15 cellular contexts compared by ENCODE assay signal in genomic region chr3:52703356-52703755, GRCh38. TPM values are rescaled to one million over a fixed set of nuclear protein-coding genes. Genes with fewer than 3 reads are reported as not detected.
A peak's percentile ranks its signal among the peaks of the same experiment; 100 is the strongest.
DNase-seq lines count a peak whose midpoint lies in the region; TF ChIP-seq lines count a peak whose summit lies in the region.
"Had no signal": no experiment of that assay in that cellular context is flagged by ENCODE, and none has a peak within 500 bp of the region (broad histone marks: within the 10 kb centered on the region; RNA-seq: fewer than 3 reads in every experiment).

No MANE protein-coding gene starts in this region.

- H3K27ac ChIP-seq in DOHH2 (ENCODE audit: low read depth, low read length) = no peak overlapping the region
- H3K27ac ChIP-seq in WERI-Rb-1 = peak overlapping the region; percentile 90

- H3K4me3 Mint-ChIP-seq in immature natural killer cell = peak overlapping the region in 3 of 5 donors; percentile 30 to 36 (median 32)

- H3K79me2 ChIP-seq in DOHH2 (ENCODE audit: control insufficient read depth, low read length) = peaks cover 62% of the 10 kb centered on the region

- CTCF ChIA-PET in GM10248 (lab: Yijun Ruan, JAX) = no interaction called here

- no peaks in the 10 kb centered on the region for H3K27me3 ChIP-seq in DOHH2 (ENCODE audit: control insufficient read depth, low read length)
- H3K27me3 ChIP-seq in WERI-Rb-1 (ENCODE audit: insufficient read depth, low read depth, severe bottlenecking) = no peaks in the 10 kb centered on the region
- H3K27me3 ChIP-seq: ascending aorta had no signal

- H3K36me3 Mint-ChIP-seq in immature natural killer cell = no peaks in the 10 kb centered on the region

- peaks cover 23% of the 10 kb centered on the region for H3K36me3 ChIP-seq in DOHH2 (ENCODE audit: control insufficient read depth, low read length)
- H3K36me3 ChIP-seq in WERI-Rb-1 = peaks cover 17% of the 10 kb centered on the region

- H3F3A ChIP-seq in DOHH2 (ENCODE audit: control insufficient read depth, insufficient read depth) = peaks cover 28% of the 10 kb centered on the region

- peak overlapping the region; percentile 98; the same call in 1 of the 2 replicates for H3K4me2 ChIP-seq in DOHH2 (ENCODE audit: low read length)

- H3K4me3 ChIP-seq in AG09309 (ENCODE audit: control insufficient read depth, low read depth, low read length) = peak overlapping the region; percentile 92
- H3K4me3 ChIP-seq in DOHH2 (ENCODE audit: low read length) = no peak overlapping the region
- H3K4me3 ChIP-seq in WERI-Rb-1 (ENCODE audit: low read depth, low read length) = peak overlapping the region; percentile 97
- H3K4me3 ChIP-seq: lung had no signal

- peak overlapping the region in 3 of 6 donors; percentile 31 to 78 (median 42) for H3K27ac Mint-ChIP-seq in immature natural killer cell

- no peaks in the 10 kb centered on the region for H3K9me3 Mint-ChIP-seq in immature natural killer cell

- H3K4me1 Mint-ChIP-seq in immature natural killer cell = peaks cover 35 to 39% of the 10 kb centered on the region in 2 donors

- H4K20me1 ChIP-seq in DOHH2 (ENCODE audit: control insufficient read depth, insufficient read depth, low read depth, low read length) = no peaks in the 10 kb centered on the region

- H3K4me1 ChIP-seq in DOHH2 (ENCODE audit: control insufficient read depth, low read length) = peaks cover 24% of the 10 kb centered on the region

- TF ChIP-seq CTCF in AG09309 (IDR thresholded peaks at IDR 0.05; ENCODE audit: control insufficient read depth, insufficient read depth, low read depth, low read length, missing control alignments) (no peak), DOHH2 (IDR thresholded peaks at IDR 0.05; ENCODE audit: low read depth, low read length, poor library complexity, severe bottlenecking) (no peak), WERI-Rb-1 (IDR thresholded peaks at IDR 0.05; ENCODE audit: low read depth, low read length) (no peak), GM10248 (IDR thresholded peaks at IDR 0.05; ENCODE audit: control extremely low read depth, extremely low read depth, low read depth, missing control alignments) (no peak)

- H3K9me3 ChIP-seq in DOHH2 (ENCODE audit: control insufficient read depth, insufficient read depth, low read length) (no peaks in the 10 kb centered on the region), WERI-Rb-1 (ENCODE audit: severe bottlenecking) (no peaks in the 10 kb centered on the region)
- H3K9me3 ChIP-seq: ascending aorta had no signal

- no peak for DNase-seq in AG09309 (ENCODE audit: low read depth)
- no peak for DNase-seq in WERI-Rb-1
- no peak for DNase-seq in immature natural killer cell
- DNase-seq in mesenteric fat pad (ENCODE audit: low spot score) = no peak
- DNase-seq in GM10248 (ENCODE audit: extremely low spot score) = no peak
- DNase-seq in RKO (ENCODE audit: low spot score) = no peak
- no peak for DNase-seq in glomerular visceral epithelial cell (ENCODE audit: extremely low spot score)
- DNase-seq: NCI-H1930; posterior cingulate gyrus; stimulated activated CD4-positive, alpha-beta T cell treated with anti-CD3 and anti-CD28 coated beads, Interleukin-2, amount 100 ng/mL, for 24 hours; stimulated activated naive CD4-positive, alpha-beta T cell; SW 1271 had no signal

- H3K27me3 Mint-ChIP-seq in immature natural killer cell (ENCODE audit: low read depth in 3 of 3) = peaks cover 0 to 3% (median 0%) of the 10 kb centered on the region in 3 donors

- POLR2A ChIA-PET in GM10248 (lab: Yijun Ruan, JAX) = interaction anchor here (0.6 to 1.6 kb wide), 2 partner anchors 11 to 638 kb away, joined by 3 to 6 read pairs; no protein-coding TSS in a partner anchor

- no peaks in the 10 kb centered on the region for H3K9me2 ChIP-seq in DOHH2 (replicated peaks; ENCODE audit: control insufficient read depth, low read length)

RNA-seq across cellular contexts. Expression of gene GLT8D1, which starts 2.2 kb away (rescaled TPM):
- polyA plus RNA-seq in immature natural killer cell = 10 to 100 TPM; 72.7 to 81.9 (median 73.5) TPM
- total RNA-seq in mesenteric fat pad = 33.2 TPM

RNA-seq across cellular contexts. Expression of gene SPCS1, which starts 2.5 kb away (rescaled TPM):
- 100 to 1,000 TPM; 261 to 411 (median 304) TPM for polyA plus RNA-seq in immature natural killer cell
- total RNA-seq in mesenteric fat pad = 65.7 TPM

RNA-seq across cellular contexts. Expression of gene GNL3, which starts 17.5 kb away (rescaled TPM):
- polyA plus RNA-seq in immature natural killer cell = 10 to 100 TPM; 27.4 to 43.3 (median 28.0) TPM
- 113 TPM for total RNA-seq in mesenteric fat pad

RNA-seq across cellular contexts. Expression of gene PBRM1, which starts 17.6 kb away (rescaled TPM):
- polyA plus RNA-seq in immature natural killer cell = 100 to 1,000 TPM in 1 of 3 donors, 10 to 100 TPM in 2; 52.4 to 116 (median 66.4) TPM
- 94.0 TPM for total RNA-seq in mesenteric fat pad
